ENCODE assay signal across 17 cellular contexts in the genomic region with DNA sequence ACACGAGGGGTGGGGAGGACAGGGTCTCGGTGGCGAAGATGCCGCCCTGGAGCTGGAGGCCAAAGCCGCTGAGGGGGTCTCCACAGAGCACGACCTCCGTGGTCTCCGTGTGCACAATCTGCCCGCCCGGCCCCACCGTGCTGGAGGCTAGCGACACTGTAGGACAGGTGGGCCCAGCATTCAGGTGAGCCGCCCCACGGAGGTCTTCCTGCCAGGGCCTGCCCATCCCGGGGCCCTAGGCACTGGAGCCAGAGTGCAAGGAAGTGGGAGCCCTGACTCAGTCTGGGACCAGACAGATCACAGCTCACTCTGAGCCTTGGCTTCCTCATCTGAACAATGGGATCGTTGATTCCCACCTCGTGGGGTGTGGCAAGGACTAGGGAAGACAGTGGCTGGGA. TPM values are rescaled to one million over a fixed set of nuclear protein-coding genes. Genes with fewer than 3 reads are reported as not detected.
DNase-seq lines count a peak whose midpoint lies in the region; ATAC-seq and TF ChIP-seq lines count a peak whose summit lies in the region.
"Had no signal": no experiment of that assay in that cellular context is flagged by ENCODE, and none has a peak within 500 bp of the region (broad histone marks: within the 10 kb centered on the region; RNA-seq: fewer than 3 reads in every experiment).

No MANE protein-coding gene starts in this region.

- WGBS in endodermal cell (ENCODE audit: insufficient coverage in 1 of 2, insufficient read length in 1 of 2), 2 experiments, result 85 to 89% methylated on average over 13 to 17 of the region's 17 CpGs

- H3K4me2 ChIP-seq in GM23338, result no peak overlapping the region

- DNase-seq in Calu3, result peak; percentile 49
- peak; percentile 0 for DNase-seq in GM23338 (ENCODE audit: low spot score)
- DNase-seq in endodermal cell, result peak; percentile 26
- peak; percentile 60 for DNase-seq in mesenteric fat pad (ENCODE audit: low spot score)
- DNase-seq in CD8-positive, alpha-beta T cell, result no peak
- no peak for DNase-seq in stimulated activated naive CD8-positive, alpha-beta T cell treated with anti-CD3 and anti-CD28 coated beads, Interleukin-15, Interleukin-2, amounts not matched to agents 100 U/mL and 50 U/mL, for 24 hours
- DNase-seq: CD8-positive, alpha-beta memory T cell; NCI-H1417; NCI-H1930; NCI-H510A treated with DMSO at 0.1 percent for 48 hours; SHP77 had no signal

- intact Hi-C loops in Calu3 (cut with micrococcal nuclease; ENCODE audit: unreplicated experiment), result loop anchor here (10.0 kb wide), 1 partner anchor 130 kb away; no protein-coding TSS in a partner anchor
- intact Hi-C loops in CD8-positive, alpha-beta T cell (cut with DNase I, micrococcal nuclease), result no loop called here

- H3K4me1 ChIP-seq in GM23338 (ENCODE audit: insufficient read depth) (peaks cover 1% of the 10 kb centered on the region; the same call in 1 of the 2 replicates), endodermal cell (ENCODE audit: control insufficient read depth, insufficient read depth, low read length) (no peaks in the 10 kb centered on the region)
- H3K4me1 ChIP-seq in CD8-positive, alpha-beta T cell (ENCODE audit: insufficient read depth, low read length), result no peaks in the 10 kb centered on the region
- H3K4me1 ChIP-seq: Peyer's patch had no signal

- TF ChIP-seq CTCF in Calu3 (IDR thresholded peaks at IDR 0.05; ENCODE audit: unreplicated experiment), result no peak
- TF ChIP-seq CTCF in GM23338 (conservative IDR thresholded peaks at IDR 0.05; ENCODE audit: low read depth in 2 of 2), result no peak
- no peak for TF ChIP-seq CTCF in endodermal cell (conservative IDR thresholded peaks at IDR 0.05)
- TF ChIP-seq CTCF in CD8-positive, alpha-beta T cell (IDR thresholded peaks at IDR 0.05), result no peak

- H3K27ac ChIP-seq in GM23338 (ENCODE audit: low read depth) (no peak overlapping the region), endodermal cell (ENCODE audit: low read depth, low read length) (no peak overlapping the region)
- no peak overlapping the region for H3K27ac ChIP-seq in CD8-positive, alpha-beta T cell (ENCODE audit: low read depth, low read length)
- H3K27ac ChIP-seq: Peyer's patch had no signal

- no peak for ATAC-seq in GM23338
- no peak for ATAC-seq in CD8-positive, alpha-beta T cell
- ATAC-seq in GM18502 (IDR thresholded peaks at IDR 0.05; ENCODE audit: poor library complexity, unreplicated experiment), result no peak
- ATAC-seq in stimulated activated naive CD8-positive, alpha-beta T cell treated with anti-CD3 and anti-CD28 coated beads, Interleukin-15, Interleukin-2, amounts not matched to agents 100 U/mL and 50 U/mL, for 24 hours, result no peak

- CTCF ChIA-PET in Calu3 (lab: Charles Lee), result interaction anchor here (0.6 to 1.0 kb wide), 3 partner anchors 31 to 615 kb away, joined by 3 to 4 read pairs (median 3); no protein-coding TSS in a partner anchor
- CTCF ChIA-PET in CD8-positive, alpha-beta T cell (lab: Charles Lee), result no interaction called here

- peaks cover 35% of the 10 kb centered on the region for H3K27me3 Mint-ChIP-seq in Calu3 (ENCODE audit: unreplicated experiment)
- H3K27me3 Mint-ChIP-seq in GM23338 (ENCODE audit: insufficient read depth, low read depth, poor library complexity), result peaks cover 3% of the 10 kb centered on the region
- H3K27me3 Mint-ChIP-seq in endodermal cell (ENCODE audit: insufficient read depth), result peaks cover 2% of the 10 kb centered on the region
- no peaks in the 10 kb centered on the region for H3K27me3 Mint-ChIP-seq in CD8-positive, alpha-beta T cell (ENCODE audit: low read depth)

- no TSS peak for BruUV-seq in Calu3 (replicated peaks; lab: Mats Ljungman, UMichigan)

- no peak overlapping the region for H2AFZ ChIP-seq in GM23338

- no peaks in the 10 kb centered on the region for H3K36me3 Mint-ChIP-seq in Calu3 (ENCODE audit: insufficient read depth, unreplicated experiment)
- H3K36me3 Mint-ChIP-seq in GM23338 (ENCODE audit: low read depth), result no peaks in the 10 kb centered on the region
- H3K36me3 Mint-ChIP-seq in endodermal cell (ENCODE audit: low read depth), result no peaks in the 10 kb centered on the region
- H3K36me3 Mint-ChIP-seq in CD8-positive, alpha-beta T cell, result no peaks in the 10 kb centered on the region
- H3K36me3 Mint-ChIP-seq: CD8-positive, alpha-beta memory T cell; IgD-negative memory B cell had no signal

- H3K27me3 ChIP-seq in GM23338 (ENCODE audit: insufficient read depth), result no peaks in the 10 kb centered on the region
- H3K27me3 ChIP-seq in endodermal cell (ENCODE audit: control insufficient read depth, insufficient read depth, low read length, poor library complexity, severe bottlenecking), result no peaks in the 10 kb centered on the region
- no peaks in the 10 kb centered on the region for H3K27me3 ChIP-seq in CD8-positive, alpha-beta T cell (ENCODE audit: insufficient read depth, low read length)
- H3K27me3 ChIP-seq: Peyer's patch had no signal

- POLR2A ChIA-PET in CD8-positive, alpha-beta T cell (lab: Charles Lee), result no interaction called here

- no peak overlapping the region for H3K27ac Mint-ChIP-seq in Calu3 (ENCODE audit: unreplicated experiment)
- H3K27ac Mint-ChIP-seq in GM23338, result no peak overlapping the region
- H3K27ac Mint-ChIP-seq in endodermal cell, result no peak overlapping the region
- no peak overlapping the region for H3K27ac Mint-ChIP-seq in CD8-positive, alpha-beta T cell
- H3K27ac Mint-ChIP-seq: CD8-positive, alpha-beta memory T cell had no signal

- H3K4me3 Mint-ChIP-seq in Calu3 (ENCODE audit: low read depth, unreplicated experiment) (no peak overlapping the region), GM23338 (no peak overlapping the region), endodermal cell (no peak overlapping the region)
- H3K4me3 Mint-ChIP-seq in CD8-positive, alpha-beta T cell, result no peak overlapping the region
- H3K4me3 Mint-ChIP-seq: CD8-positive, alpha-beta memory T cell; IgD-negative memory B cell had no signal

- H3K79me2 ChIP-seq in GM23338 (replicated peaks; ENCODE audit: insufficient read depth), result no peaks in the 10 kb centered on the region

- no peaks in the 10 kb centered on the region for H3F3A ChIP-seq in GM23338 (replicated peaks; ENCODE audit: low read depth)

- H4K20me1 ChIP-seq in GM23338 (replicated peaks; ENCODE audit: insufficient read depth), result no peaks in the 10 kb centered on the region

- H3K9me3 Mint-ChIP-seq in Calu3 (ENCODE audit: low read depth, unreplicated experiment) (no peaks in the 10 kb centered on the region), GM23338 (no peaks in the 10 kb centered on the region), endodermal cell (no peaks in the 10 kb centered on the region)
- H3K9me3 Mint-ChIP-seq in CD8-positive, alpha-beta T cell, result no peaks in the 10 kb centered on the region
- H3K9me3 Mint-ChIP-seq: CD8-positive, alpha-beta memory T cell; IgD-negative memory B cell had no signal

- H3K9me2 ChIP-seq in GM23338 (ENCODE audit: insufficient read depth), result no peaks in the 10 kb centered on the region

- no peak overlapping the region for H3K9ac ChIP-seq in endodermal cell (ENCODE audit: extremely low read depth, low read length, poor library complexity, severe bottlenecking)

- no peaks in the 10 kb centered on the region for H3K9me3 ChIP-seq in endodermal cell (ENCODE audit: control insufficient read depth, low read length)
- H3K9me3 ChIP-seq in CD8-positive, alpha-beta T cell (ENCODE audit: low read length), result no peaks in the 10 kb centered on the region
- H3K9me3 ChIP-seq: Peyer's patch had no signal

- H3K36me3 ChIP-seq in GM23338 (ENCODE audit: insufficient read depth), result no peaks in the 10 kb centered on the region
- no peaks in the 10 kb centered on the region for H3K36me3 ChIP-seq in endodermal cell (ENCODE audit: control insufficient read depth, insufficient read depth, low read length)
- no peaks in the 10 kb centered on the region for H3K36me3 ChIP-seq in CD8-positive, alpha-beta T cell (ENCODE audit: insufficient read depth, low read length)
- H3K36me3 ChIP-seq: Peyer's patch had no signal

- H3K4me1 Mint-ChIP-seq in Calu3 (ENCODE audit: low read depth, unreplicated experiment) (no peaks in the 10 kb centered on the region), GM23338 (peaks cover 11% of the 10 kb centered on the region), endodermal cell (no peaks in the 10 kb centered on the region)
- H3K4me1 Mint-ChIP-seq in CD8-positive, alpha-beta T cell (ENCODE audit: low read depth), result no peaks in the 10 kb centered on the region
- H3K4me1 Mint-ChIP-seq: CD8-positive, alpha-beta memory T cell had no signal

- H3K4me3 ChIP-seq in GM23338 (no peak overlapping the region), endodermal cell (ENCODE audit: low read length) (no peak overlapping the region)
- H3K4me3 ChIP-seq in CD8-positive, alpha-beta T cell (ENCODE audit: low read depth, low read length), result no peak overlapping the region
- H3K4me3 ChIP-seq: Peyer's patch had no signal

RNA-seq across cellular contexts. Expression of gene GRIP2, which starts 25.8 kb away (rescaled TPM):
- total RNA-seq in Calu3 (2022), result 0.27 TPM in 1 of 2 replicates, not detected in the other
- total RNA-seq in GM23338 (2014; rRNA removed; shearing (Covaris generic)), result 4.5 and 5.8 TPM in 2 replicates
- polyA plus RNA-seq in GM23338 (2016; fragmentation: Nextera tagmentation; extraction: Ambion mirVana), result 3.6 and 3.9 TPM in 2 replicates
- 1 to 10 TPM; 2.0 to 2.2 TPM for total RNA-seq in endodermal cell
- polyA plus RNA-seq in endodermal cell (2013, experiment 1 of 2), result 1.1 TPM
- 0.79 TPM for polyA plus RNA-seq in endodermal cell (2013, experiment 2 of 2)
- 0.71 TPM for total RNA-seq in mesenteric fat pad
- total RNA-seq in CD8-positive, alpha-beta T cell, result not detected
- total RNA-seq: CD8-positive, alpha-beta memory T cell; Daoy; LHCN-M2 had no signal
- polyA plus RNA-seq: AG04450; CD8-positive, alpha-beta memory T cell; IgD-negative memory B cell had no signal

Comparison
In these comparisons a context has a peak if more than half of its experiments do, and no peak if none do; other contexts are left out.
1. DNase-seq: peak in Calu3 (single experiment), GM23338 (single experiment), endodermal cell (single experiment) and mesenteric fat pad (single experiment); none in CD8-positive, alpha-beta T cell (0 of 7) and stimulated activated naive CD8-positive, alpha-beta T cell treated with anti-CD3 and anti-CD28 coated beads, Interleukin-15, Interleukin-2, amounts not matched to agents 100 U/mL and 50 U/mL, for 24 hours (single experiment).